Comparison of ENCODE assay signal across 15 cellular contexts in the genomic region with DNA sequence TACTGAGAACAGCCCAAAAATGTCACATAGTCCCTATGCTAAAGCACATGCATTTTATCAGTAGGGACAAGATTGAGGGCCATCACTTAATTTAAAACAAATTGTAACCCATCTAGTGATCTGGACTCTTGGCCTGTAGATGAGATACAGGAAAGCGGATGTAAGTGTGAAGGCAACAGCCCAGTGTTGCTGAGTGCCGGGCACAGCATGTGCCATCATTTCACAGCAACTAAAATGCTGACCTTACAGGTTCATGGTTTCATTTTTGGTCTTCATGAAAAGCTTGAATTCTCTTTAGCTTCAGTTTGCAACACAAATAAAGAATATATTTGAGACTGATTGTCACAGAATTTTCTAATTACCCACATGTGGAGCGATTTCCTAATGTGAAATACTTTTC. TPM values are rescaled to one million over a fixed set of nuclear protein-coding genes. Genes with fewer than 3 reads are reported as not detected.
A peak's percentile ranks its signal among the peaks of the same experiment; 100 is the strongest.
DNase-seq lines count a peak whose midpoint lies in the region; ATAC-seq, FAIRE-seq and TF ChIP-seq lines count a peak whose summit lies in the region.
"Had no signal": no experiment of that assay in that cellular context is flagged by ENCODE, and none has a peak within 500 bp of the region (broad histone marks: within the 10 kb centered on the region; RNA-seq: fewer than 3 reads in every experiment).

No MANE protein-coding gene starts in this region.

- H3K4me3 ChIP-seq in MM.1S (ENCODE audit: low read length) (no peak overlapping the region), K562 (no peak overlapping the region), parathyroid adenoma (ENCODE audit: low read depth, low read length) (peak overlapping the region; percentile 2)
- H3K4me3 ChIP-seq: BLaER1 had no signal

- H4K20me1 ChIP-seq in MM.1S (ENCODE audit: insufficient read depth, low read length): 0 out of 2 replicates have a peak, but pooled peaks cover 4% of the 10 kb centered on the region
- H4K20me1 ChIP-seq in K562 (replicated peaks; ENCODE audit: control insufficient read depth, insufficient read depth, low read length): peaks cover 20% of the 10 kb centered on the region

- H3K9me3 ChIP-seq in MM.1S (replicated peaks; ENCODE audit: insufficient read depth, low read length) (no peaks in the 10 kb centered on the region), K562 (replicated peaks; ENCODE audit: control insufficient read depth, insufficient read depth, low read depth, low read length) (no peaks in the 10 kb centered on the region), parathyroid adenoma (ENCODE audit: control insufficient read depth, low read length) (no peaks in the 10 kb centered on the region)

- no peak for TF ChIP-seq RAD21 in K562 (CRISPR knock-in tag; conservative IDR thresholded peaks at IDR 0.05 in 1 of 2, IDR thresholded peaks at IDR 0.05 in 1 of 2)

- intact Hi-C loops in K562 (cut with micrococcal nuclease): loop anchor here (10.0 kb wide), 1 partner anchor 217 kb away; the partner anchor contains the start of gene C1orf198

- H3K36me3 ChIP-seq in MM.1S (replicated peaks; ENCODE audit: insufficient read depth, low read length): no peaks in the 10 kb centered on the region
- H3K36me3 ChIP-seq in K562 (ENCODE audit: control insufficient read depth, insufficient read depth, low read length): peaks cover 5% of the 10 kb centered on the region
- H3K36me3 ChIP-seq in parathyroid adenoma (ENCODE audit: control insufficient read depth, insufficient read depth, low read length): no peaks in the 10 kb centered on the region

- peak overlapping the region; percentile 3 for H3K4me3 Mint-ChIP-seq in activated naive CD4-positive, alpha-beta T cell treated with anti-CD3 and anti-CD28 coated beads, Interleukin-2, amount 50 U/mL, for 24 hours
- H3K4me3 Mint-ChIP-seq: H9 had no signal

- no peaks in the 10 kb centered on the region for H3K27me3 Mint-ChIP-seq in activated naive CD4-positive, alpha-beta T cell treated with anti-CD3 and anti-CD28 coated beads, Interleukin-2, amount 50 U/mL, for 24 hours

- H3K4me1 ChIP-seq in MM.1S (ENCODE audit: low read length) (peaks cover 32% of the 10 kb centered on the region), K562 (replicated peaks in 1 of 2; ENCODE audit: control insufficient read depth in 2 of 2, insufficient read depth in 2 of 2, low read length in 2 of 2) (peaks cover 4 to 26% of the 10 kb centered on the region in 2 experiments; a peak in 3 of 5 replicates), parathyroid adenoma (peaks cover 35% of the 10 kb centered on the region)

- DNase-seq in activated naive CD4-positive, alpha-beta T cell treated with anti-CD3 and anti-CD28 coated beads, Interleukin-2, amount 50 U/mL, for 72 hours (ENCODE audit: low spot score in 2 of 2): no peak
- DNase-seq in MM.1S (peak; percentile 73), K562 (ENCODE audit: extremely low read depth in 1 of 4, low spot score in 3 of 4) (no peak)
- DNase-seq: AML-193, DMS53, GOT3, H9 had no signal

- 97% methylated on average over 3 of the region's 3 CpGs for WGBS in K562 (ENCODE audit: insufficient coverage, low coverage, missing lambda C conversion rate)

- H3K4me1 Mint-ChIP-seq in activated naive CD4-positive, alpha-beta T cell treated with anti-CD3 and anti-CD28 coated beads, Interleukin-2, amount 50 U/mL, for 24 hours: peaks cover 89% of the 10 kb centered on the region

- TF ChIP-seq EP300 in K562 (IDR thresholded peaks at IDR 0.05; ENCODE audit: low read length): no peak

- peaks cover 21% of the 10 kb centered on the region for H3F3A ChIP-seq in MM.1S (ENCODE audit: insufficient read depth, low read length)

- H3K27ac ChIP-seq in MM.1S (ENCODE audit: low read length) (peak overlapping the region; percentile 10; the same call in 1 of the 2 replicates), K562 (ENCODE audit: extremely low read depth, low read depth, low read length) (no peak overlapping the region), parathyroid adenoma (peak overlapping the region; percentile 80)
- H3K27ac ChIP-seq: 22Rv1, BLaER1 had no signal

- in situ Hi-C loops in K562 (cut with MboI): no loop called here

- H3K36me3 Mint-ChIP-seq in activated naive CD4-positive, alpha-beta T cell treated with anti-CD3 and anti-CD28 coated beads, Interleukin-2, amount 50 U/mL, for 24 hours: peaks cover 26% of the 10 kb centered on the region
- peaks cover 6 to 9% of the 10 kb centered on the region in 2 donors for H3K36me3 Mint-ChIP-seq in activated naive CD4-positive, alpha-beta T cell treated with anti-CD3 and anti-CD28 coated beads, Interleukin-2, amount 50 U/mL, for 72 hours

- no peak for FAIRE-seq in K562 (lab: Jason Lieb, UNC)
- FAIRE-seq: GM18507 had no signal

- peak overlapping the region; percentile 44 for H3K4me2 ChIP-seq in MM.1S (ENCODE audit: low read depth, low read length)
- no peak overlapping the region for H3K4me2 ChIP-seq in K562 (ENCODE audit: insufficient read depth, low read length)
- peak overlapping the region; percentile 13 for H3K4me2 ChIP-seq in parathyroid adenoma (ENCODE audit: low read length)
- H3K4me2 ChIP-seq: BLaER1 had no signal

- TF ChIP-seq CTCF in MM.1S (IDR thresholded peaks at IDR 0.05; ENCODE audit: low read length): no peak
- no peak for TF ChIP-seq CTCF in K562 (IDR thresholded peaks at IDR 0.05 in 2 of 3, conservative IDR thresholded peaks at IDR 0.05 in 1 of 3; ENCODE audit: insufficient read depth in 2 of 3, low read depth in 1 of 3, low read length in 3 of 3)
- no peak for TF ChIP-seq CTCF in parathyroid adenoma (IDR thresholded peaks at IDR 0.05)

- H3K27me3 ChIP-seq in MM.1S (replicated peaks; ENCODE audit: insufficient read depth, low read length): no peaks in the 10 kb centered on the region
- no peaks in the 10 kb centered on the region for H3K27me3 ChIP-seq in K562 (ENCODE audit: control insufficient read depth in 2 of 2, insufficient read depth in 2 of 2, low read length in 2 of 2)
- H3K27me3 ChIP-seq in parathyroid adenoma (ENCODE audit: control insufficient read depth, insufficient read depth, low read length): no peaks in the 10 kb centered on the region
- H3K27me3 ChIP-seq: BLaER1 had no signal

- no peak overlapping the region for H2AFZ ChIP-seq in MM.1S (ENCODE audit: low read length)
- H2AFZ ChIP-seq in K562 (ENCODE audit: low read depth, low read length): no peak overlapping the region
- H2AFZ ChIP-seq in parathyroid adenoma: no peak overlapping the region

- CTCF ChIA-PET in K562 (lab: Yijun Ruan, JAX; ENCODE audit: low intra/inter-chr PET ratio): no interaction called here

- no peak for ATAC-seq in activated naive CD4-positive, alpha-beta T cell treated with anti-CD3 and anti-CD28 coated beads, Interleukin-2, amount 50 U/mL, for 72 hours
- no peak for ATAC-seq in K562
- ATAC-seq in GM19035 (IDR thresholded peaks at IDR 0.05; ENCODE audit: unreplicated experiment): no peak
- no peak for ATAC-seq in GM19023 (IDR thresholded peaks at IDR 0.05; ENCODE audit: unreplicated experiment)
- ATAC-seq in GM18505 (IDR thresholded peaks at IDR 0.05; ENCODE audit: unreplicated experiment): no peak

- BruUV-seq in K562 (replicated peaks; lab: Mats Ljungman, UMichigan): no TSS peak

- POLR2A ChIA-PET in K562 (lab: Yijun Ruan, JAX): no interaction called here

- no peaks in the 10 kb centered on the region for H3K9me2 ChIP-seq in MM.1S (replicated peaks; ENCODE audit: insufficient read depth, low read length)

- H3K9me1 ChIP-seq in K562 (ENCODE audit: control insufficient read depth, insufficient read depth, low read length): no peaks in the 10 kb centered on the region

- no peak for TF ChIP-seq POLR2A in K562 (conservative IDR thresholded peaks at IDR 0.05)
- no peak for TF ChIP-seq POLR2A in GM18505 (IDR thresholded peaks at IDR 0.05; ENCODE audit: borderline replicate concordance, extremely low read depth, insufficient read depth, insufficient read length)

- no peak overlapping the region for H3K9ac ChIP-seq in MM.1S (ENCODE audit: low read length)
- no peak overlapping the region for H3K9ac ChIP-seq in K562 (ENCODE audit: insufficient read depth in 1 of 2, low read depth in 2 of 2, low read length in 2 of 2)
- H3K9ac ChIP-seq in parathyroid adenoma: no peak overlapping the region
- H3K9ac ChIP-seq: BLaER1 had no signal

- H3K79me2 ChIP-seq in MM.1S (ENCODE audit: low read length) (peaks cover 99% of the 10 kb centered on the region), K562 (ENCODE audit: control insufficient read depth, insufficient read depth, low read length) (peaks cover 96% of the 10 kb centered on the region), parathyroid adenoma (peaks cover 31% of the 10 kb centered on the region)

- no peaks in the 10 kb centered on the region for H3K9me3 Mint-ChIP-seq in activated naive CD4-positive, alpha-beta T cell treated with anti-CD3 and anti-CD28 coated beads, Interleukin-2, amount 50 U/mL, for 24 hours
- H3K9me3 Mint-ChIP-seq in activated naive CD4-positive, alpha-beta T cell treated with anti-CD3 and anti-CD28 coated beads, Interleukin-2, amount 50 U/mL, for 72 hours: no peaks in the 10 kb centered on the region

- no peak overlapping the region for H3K27ac Mint-ChIP-seq in activated naive CD4-positive, alpha-beta T cell treated with anti-CD3 and anti-CD28 coated beads, Interleukin-2, amount 50 U/mL, for 24 hours
- H3K27ac Mint-ChIP-seq in activated naive CD4-positive, alpha-beta T cell treated with anti-CD3 and anti-CD28 coated beads, Interleukin-2, amount 50 U/mL, for 72 hours: no peak overlapping the region
- H3K27ac Mint-ChIP-seq: H9 had no signal

RNA-seq across cellular contexts. Expression of gene COG2, which starts 5.8 kb away (rescaled TPM):
- total RNA-seq in activated naive CD4-positive, alpha-beta T cell treated with anti-CD3 and anti-CD28 coated beads, Interleukin-2, amount 50 U/mL, for 72 hours: 10 to 100 TPM in 1 of 2 donors, 1 to 10 TPM in 1; 9.8 to 30.8 TPM
- 23.5 and 49.3 TPM in 2 replicates for total RNA-seq in K562 (2011; cell fraction: chromatin; rRNA removed; ENCODE audit: low replicate concordance)
- 14.7 and 17.4 TPM in 2 replicates for total RNA-seq in K562 (2011; cell fraction: nucleolus; rRNA removed)
- 22.7 and 32.1 TPM in 2 replicates for total RNA-seq in K562 (2011; cell fraction: nucleoplasm; rRNA removed)
- total RNA-seq in K562 (2014; rRNA removed) (40.2 and 51.7 TPM in 2 replicates), K562 (2014; rRNA removed; fragmentation: Illumina TruSeq; extraction: Trizol) (33.3 and 36.7 TPM in 2 replicates), K562 (2015; rRNA removed; fragmentation: Illumina TruSeq; extraction: Trizol) (33.5 and 34.8 TPM in 2 replicates), K562 (2021) (36.2 and 43.9 TPM in 2 replicates)
- polyA plus RNA-seq in K562 (2011; rRNA removed) (21.8 and 24.0 TPM in 2 replicates), K562 (2014; fragmentation: Illumina TruSeq; extraction: Trizol) (31.3 and 33.5 TPM in 2 replicates), K562 (2014; fragmentation: Nextera tagmentation; extraction: Ambion mirVana) (10 to 100 TPM; 22.0 to 31.3 TPM), K562 (2014; rRNA removed) (26.8 and 30.9 TPM in 2 replicates)
- polyA plus RNA-seq in K562 (2011; cell fraction: cytosol; rRNA removed): 9.3 and 11.5 TPM in 2 replicates
- 35.5 and 37.9 TPM in 2 replicates for polyA plus RNA-seq in K562 (2011; cell fraction: nucleus; rRNA removed)
- polyA plus RNA-seq in K562 (2012): 18.1 and 20.6 TPM in 2 replicates
- polyA minus RNA-seq in K562 (2011; rRNA and poly(A)+ RNA removed): 33.3 and 34.4 TPM in 2 replicates
- polyA minus RNA-seq in K562 (2011; cell fraction: cytosol; rRNA and poly(A)+ RNA removed): 14.9 and 15.0 TPM in 2 replicates
- polyA minus RNA-seq in K562 (2011; cell fraction: nucleus; rRNA and poly(A)+ RNA removed): 17.6 and 32.9 TPM in 2 replicates
